24 cellular contexts compared by ENCODE assay signal in genomic region chr16:50479771-50480170, GRCh38.
"Had no signal": no experiment of that assay in that cellular context is flagged by ENCODE, and none has a peak within 500 bp of the region (broad histone marks: within the 10 kb centered on the region; RNA-seq: fewer than 3 reads in every experiment).

No MANE protein-coding gene starts in this region.

- H2AFZ ChIP-seq: hepatocyte, parathyroid adenoma had no signal

- H3K27ac ChIP-seq: hepatocyte, left ventricle myocardium inferior, parathyroid adenoma, psoas muscle, right lobe of liver, skin epidermis, stomach, suprapubic skin, thoracic aorta, tibial artery, upper lobe of right lung had no signal

- H3K4me1 ChIP-seq: left ventricle myocardium inferior, parathyroid adenoma, psoas muscle, right lobe of liver, upper lobe of right lung had no signal

- H3K9me3 ChIP-seq: mucosa of descending colon, right lobe of liver, suprapubic skin, thoracic aorta, upper lobe of right lung had no signal

- H3K4me3 ChIP-seq: hepatocyte, left ventricle myocardium inferior, lung, mucosa of descending colon, psoas muscle, right lobe of liver, skin epidermis, stomach, suprapubic skin, thoracic aorta, tibial artery, upper lobe of right lung had no signal

- DNase-seq: islet precursor cell; left ventricle myocardium inferior; mesendoderm; mucosa of descending colon; naive thymus-derived CD4-positive, alpha-beta T cell; psoas muscle; right lobe of liver; stimulated activated CD4-positive, alpha-beta T cell treated with anti-CD3 and anti-CD28 coated beads, Interleukin-12 subunit alpha, Interleukin-12 subunit beta, amount 100 ng/mL, for 4 hours; stimulated activated CD4-positive, alpha-beta T cell treated with anti-CD3 and anti-CD28 coated beads, Interleukin-15, amount 100 ng/mL, for 24 hours; stimulated activated CD4-positive, alpha-beta T cell treated with anti-CD3 and anti-CD28 coated beads, Interleukin-2, amount 100 ng/mL, for 24 hours; stimulated activated CD4-positive, alpha-beta T cell treated with anti-CD3 and anti-CD28 coated beads, Interleukin-4, amount 100 ng/mL, for 1 hour; stimulated activated naive B cell treated with anti-CD40 and anti-IgM and Interleukin-4, amounts not matched to agents 10 μg/mL and 1 μg/mL and 100 μg/mL, for 72 hours; stimulated activated naive CD8-positive, alpha-beta T cell treated with anti-CD3 and anti-CD28 coated beads, Interleukin-15, Interleukin-2, amounts not matched to agents 100 U/mL and 50 U/mL, for 24 hours; stomach; tibial artery; trophoblast cell; upper lobe of right lung had no signal

- H3K79me2 ChIP-seq: hepatocyte, parathyroid adenoma had no signal

- H3K4me2 ChIP-seq: hepatocyte had no signal

- ATAC-seq: mucosa of descending colon; naive thymus-derived CD4-positive, alpha-beta T cell; natural killer cell treated with Interleukin-12 subunit alpha and Interleukin-12 subunit beta and Interleukin-15 and Interleukin-18, amount 100 ng/mL, for 72 hours; psoas muscle; right lobe of liver; stimulated activated naive B cell treated with anti-CD40 and anti-IgM and Interleukin-4, amounts not matched to agents 10 μg/mL and 1 μg/mL and 100 μg/mL, for 72 hours; stimulated activated naive CD8-positive, alpha-beta T cell treated with anti-CD3 and anti-CD28 coated beads, Interleukin-15, Interleukin-2, amounts not matched to agents 100 U/mL and 50 U/mL, for 24 hours; upper lobe of right lung had no signal

- H3K36me3 ChIP-seq: left ventricle myocardium inferior, right lobe of liver, stomach, suprapubic skin, thoracic aorta, tibial artery, upper lobe of right lung had no signal

- H3K27me3 ChIP-seq: right lobe of liver, suprapubic skin, tibial artery had no signal
